Comparison of ENCODE assay signal across 33 cellular contexts in genomic region chr14:63147018-63147417, GRCh38. TPM values are rescaled to one million over a fixed set of nuclear protein-coding genes. Genes with fewer than 3 reads are reported as not detected.
"Had no signal": no experiment of that assay in that cellular context is flagged by ENCODE, and none has a peak within 500 bp of the region (broad histone marks: within the 10 kb centered on the region; RNA-seq: fewer than 3 reads in every experiment).

No MANE protein-coding gene starts in this region.

- H3K27me3 ChIP-seq: adrenal gland, Peyer's patch, SJSA1 had no signal

- DNase-seq: activated CD4-positive, alpha-beta T cell treated with anti-CD3 and anti-CD28 coated beads, Interleukin-2, amount 10 ng/mL, durations not matched to agents 24 days and 14 days; activated CD4-positive, alpha-beta T cell treated with anti-CD3 and anti-CD28 coated beads, Interleukin-2, amount 50 U/mL, for 48 hours; activated CD8-positive, alpha-beta memory T cell treated with anti-CD3 and anti-CD28 coated beads, Interleukin-2, amount 50 U/mL, for 4 hours; activated gamma-delta T cell treated with Interleukin-2 at 50 U/mL for 16 hours; activated naive CD4-positive, alpha-beta T cell treated with anti-CD3 and anti-CD28 coated beads for 36 hours; activated T-cell treated with anti-CD3 and anti-CD28 coated beads for 4 hours; activated T-cell treated with anti-CD3 and anti-CD28 coated beads, Interleukin-2, amount 50 U/mL, for 4 hours; adrenal gland; anterior cingulate cortex; central memory CD4-positive, alpha-beta T cell; KG1; MM.1S; NCI-H1048; NCI-H1105 treated with DMSO at 0.1 percent for 48 hours; NCI-H1436; NCI-H1694; NCI-H1930; NCI-H2081 treated with DMSO at 0.1 percent for 48 hours; NCI-H345; NCI-H510A; NCI-H526; NCI-H748 treated with DMSO at 0.1 percent for 48 hours; NK-92 treated with Interleukin-12 subunit alpha and Interleukin-12 subunit beta, amount 100 ng/mL, for 24 hours; PC-3; Peyer's patch; RPMI8226; SHP77 treated with DMSO at 0.1 percent for 48 hours; SK-N-SH had no signal

- H3K9me3 ChIP-seq: adrenal gland, Peyer's patch, SJSA1, SK-N-SH had no signal

- H3K27ac ChIP-seq: adrenal gland, Peyer's patch, SJSA1 had no signal

- H3K36me3 ChIP-seq: adrenal gland, Peyer's patch, SJSA1 had no signal

- H3K9ac ChIP-seq: SK-N-SH had no signal

- H3K4me3 ChIP-seq: adrenal gland, Peyer's patch, SJSA1 had no signal

- ATAC-seq: activated naive CD4-positive, alpha-beta T cell treated with anti-CD3 and anti-CD28 coated beads, Interleukin-2, amount 50 U/mL, for 72 hours; activated T-cell treated with anti-CD3 and anti-CD28 coated beads, Interleukin-2, amount 50 U/mL, for 4 hours; PC-3 had no signal

- H3K4me2 ChIP-seq: SK-N-SH had no signal

- H3K4me1 ChIP-seq: adrenal gland, Peyer's patch, SJSA1 had no signal

RNA-seq across cellular contexts. Expression of gene RHOJ, which starts 57.2 kb away (rescaled TPM):
- total RNA-seq: activated CD4-positive, alpha-beta T cell treated with anti-CD3 and anti-CD28 coated beads, Interleukin-2, amount 10 ng/mL, durations not matched to agents 24 days and 14 days; activated naive CD4-positive, alpha-beta T cell treated with anti-CD3 and anti-CD28 coated beads for 36 hours; activated naive CD4-positive, alpha-beta T cell treated with anti-CD3 and anti-CD28 coated beads, Interleukin-2, amount 50 U/mL, for 72 hours; activated T-cell treated with anti-CD3 and anti-CD28 coated beads, Interleukin-2, amount 50 U/mL, for 4 hours; activated T-helper 1 cell treated with anti-CD3 and anti-CD28 coated beads, Interleukin-12 subunit alpha, Interleukin-12 subunit beta, Interleukin-2, Interleukin-4 antibody, amounts not matched to agents 30 ng/mL and 10 ng/mL and 1 ng/mL, durations not matched to agents 14 hours and 24 hours and 36 hours; bronchial epithelial cell; LHCN-M2; PC-3 had no signal
